ENCODE assay signal across 9 cellular contexts in genomic region chr10:131885391-131886165, GRCh38. TPM values are rescaled to one million over a fixed set of nuclear protein-coding genes. Genes with fewer than 3 reads are reported as not detected.
DNase-seq lines count a peak whose midpoint lies in the region; ATAC-seq and TF ChIP-seq lines count a peak whose summit lies in the region.
"Had no signal": no experiment of that assay in that cellular context is flagged by ENCODE, and none has a peak within 500 bp of the region (broad histone marks: within the 10 kb centered on the region; RNA-seq: fewer than 3 reads in every experiment).

No MANE protein-coding gene starts in this region.

- no peak for TF ChIP-seq POLR2A in Peyer's patch (IDR thresholded peaks at IDR 0.05)
- no peak for TF ChIP-seq POLR2A in ovary (IDR thresholded peaks at IDR 0.05)
- TF ChIP-seq POLR2A in transverse colon (IDR thresholded peaks at IDR 0.05): no peak

- no peaks in the 10 kb centered on the region for H3K27me3 ChIP-seq in Peyer's patch
- no peaks in the 10 kb centered on the region for H3K27me3 ChIP-seq in foreskin keratinocyte
- H3K27me3 ChIP-seq in ovary: no peaks in the 10 kb centered on the region
- peaks cover 10% of the 10 kb centered on the region for H3K27me3 ChIP-seq in transverse colon

- H3K4me1 Mint-ChIP-seq in activated T-helper 17 cell treated with anti-CD3 and anti-CD28 coated beads, Interleukin-2, amount 50 U/mL, for 72 hours: no peaks in the 10 kb centered on the region

- H3K36me3 ChIP-seq in Peyer's patch: no peaks in the 10 kb centered on the region
- H3K36me3 ChIP-seq in ovary: no peaks in the 10 kb centered on the region
- H3K36me3 ChIP-seq in transverse colon: no peaks in the 10 kb centered on the region

- H3K36me3 Mint-ChIP-seq in activated T-helper 17 cell treated with anti-CD3 and anti-CD28 coated beads, Interleukin-2, amount 50 U/mL, for 72 hours (ENCODE audit: low read depth): no peaks in the 10 kb centered on the region

- no peak overlapping the region for H3K4me3 Mint-ChIP-seq in activated T-helper 17 cell treated with anti-CD3 and anti-CD28 coated beads, Interleukin-2, amount 50 U/mL, for 72 hours

- no peak overlapping the region for H3K27ac Mint-ChIP-seq in activated T-helper 17 cell treated with anti-CD3 and anti-CD28 coated beads, Interleukin-2, amount 50 U/mL, for 72 hours

- no peaks in the 10 kb centered on the region for H3K9me3 ChIP-seq in Peyer's patch
- no peaks in the 10 kb centered on the region for H3K9me3 ChIP-seq in ovary
- no peaks in the 10 kb centered on the region for H3K9me3 ChIP-seq in transverse colon

- 13 to 15% (median 15%) methylated on average over 25 of the region's 25 CpGs for WGBS in ovary, 3 donors
- WGBS in transverse colon (ENCODE audit: low coverage in 1 of 2), 2 donors: 17% methylated on average over 19 of the region's 25 CpGs; no CpG with 5 or more reads in 1 of the 2 donors

- TF ChIP-seq CTCF in 22Rv1 (IDR thresholded peaks at IDR 0.05) (peak; percentile 97), Peyer's patch (IDR thresholded peaks at IDR 0.05) (peak; percentile 81 to 96 (median 96)), foreskin keratinocyte (conservative IDR thresholded peaks at IDR 0.05) (peak; percentile 99), ovary (IDR thresholded peaks at IDR 0.05) (peak; percentile 94 to 98 (median 98)), transverse colon (IDR thresholded peaks at IDR 0.05) (peak; percentile 94 to 98 (median 97))

- H3K27ac ChIP-seq in 22Rv1: no peak overlapping the region
- no peak overlapping the region for H3K27ac ChIP-seq in Peyer's patch
- H3K27ac ChIP-seq in foreskin keratinocyte: no peak overlapping the region
- H3K27ac ChIP-seq in ovary: no peak overlapping the region
- H3K27ac ChIP-seq in transverse colon: no peak overlapping the region
- H3K27ac ChIP-seq: skin epidermis had no signal

- no peak overlapping the region for H3K4me3 ChIP-seq in Peyer's patch
- H3K4me3 ChIP-seq in ovary: no peak overlapping the region
- no peak overlapping the region for H3K4me3 ChIP-seq in transverse colon
- H3K4me3 ChIP-seq: skin epidermis had no signal

- intact Hi-C loops in ovary (cut with DNase I) (loop anchor here in 3 of 4 donors (2.0 to 10.0 kb wide), 5 partner anchors 135 to 259 kb away; no protein-coding TSS in a partner anchor), transverse colon (cut with DNase I; ENCODE audit: low total_unique reads) (loop anchor here (5.0 kb wide), 3 partner anchors 137 to 257 kb away; no protein-coding TSS in a partner anchor)

- TF ChIP-seq EP300 in ovary (IDR thresholded peaks at IDR 0.05) (no peak), transverse colon (IDR thresholded peaks at IDR 0.05; ENCODE audit: low read depth) (no peak)

- peaks cover 3% of the 10 kb centered on the region for H3K27me3 Mint-ChIP-seq in activated T-helper 17 cell treated with anti-CD3 and anti-CD28 coated beads, Interleukin-2, amount 50 U/mL, for 72 hours

- DNase-seq in Peyer's patch (peak; percentile 53 to 87 (median 86)), foreskin keratinocyte (peak in 1 of 2 donors; percentile 42), ovary (peak; percentile 77 to 90 (median 87)), transverse colon (peak; percentile 82)

- H3K9me3 Mint-ChIP-seq in activated T-helper 17 cell treated with anti-CD3 and anti-CD28 coated beads, Interleukin-2, amount 50 U/mL, for 72 hours: no peaks in the 10 kb centered on the region

- H3K4me1 ChIP-seq in Peyer's patch (peaks cover 0 to 7% (median 0%) of the 10 kb centered on the region in 4 donors), foreskin keratinocyte (peaks cover 17% of the 10 kb centered on the region), ovary (ENCODE audit: insufficient read depth) (peaks cover 2% of the 10 kb centered on the region), transverse colon (peaks cover 0 to 7% (median 0%) of the 10 kb centered on the region in 4 donors)

- ATAC-seq in GM18861 (IDR thresholded peaks at IDR 0.05; ENCODE audit: unreplicated experiment) (peak; percentile 98), HG03066 (IDR thresholded peaks at IDR 0.05; ENCODE audit: low read depth, unreplicated experiment) (peak; percentile 92), foreskin keratinocyte (peak; percentile 71)
- peak; percentile 97 for ATAC-seq in activated T-helper 17 cell treated with anti-CD3 and anti-CD28 coated beads, Interleukin-2, amount 50 U/mL, for 72 hours (replicated peaks)

- in situ Hi-C loops in transverse colon (cut with MboI; ENCODE audit: low pct_ligation_motif_present in 1 of 4, low pct_unique_long_range_greater_than_20kb in 1 of 4, low sequenced_read_pairs in 3 of 4): loop anchor here in 3 of 4 donors (5.0 to 25.0 kb wide), 3 partner anchors 137 to 1698 kb away; no protein-coding TSS in a partner anchor

RNA-seq across cellular contexts. Expression of gene PPP2R2D, which starts 15.2 kb away (rescaled TPM):
- total RNA-seq in Peyer's patch (10 to 100 TPM; 34.3 to 87.5 (median 48.5) TPM), foreskin keratinocyte (42.0 and 42.7 TPM in 2 replicates), ovary (10 to 100 TPM; 26.7 to 48.9 (median 42.0) TPM), transverse colon (10 to 100 TPM; 39.2 to 79.0 (median 52.9) TPM)
- 10 to 100 TPM; 31.6 to 46.4 TPM for total RNA-seq in activated T-helper 17 cell treated with anti-CD3 and anti-CD28 coated beads, Interleukin-2, amount 50 U/mL, for 72 hours
- polyA plus RNA-seq in foreskin keratinocyte (38.9 and 42.2 TPM in 2 replicates), ovary (10 to 100 TPM; 30.3 to 62.9 TPM)
